In genomic region chr3:119630562-119631329, GRCh38 we compare ENCODE assay signal across 10 cellular contexts. TPM values are rescaled to one million over a fixed set of nuclear protein-coding genes. Genes with fewer than 3 reads are reported as not detected.
DNase-seq lines count a peak whose midpoint lies in the region; ATAC-seq and TF ChIP-seq lines count a peak whose summit lies in the region.
"Had no signal": no experiment of that assay in that cellular context is flagged by ENCODE, and none has a peak within 500 bp of the region (broad histone marks: within the 10 kb centered on the region; RNA-seq: fewer than 3 reads in every experiment).

No MANE protein-coding gene starts in this region.

- no peaks in the 10 kb centered on the region for H4K20me1 ChIP-seq in BLaER1 treated with 17β-estradiol and CSF1 and Interleukin-3, amounts not matched to agents 10 nM and 100 nM
- no peaks in the 10 kb centered on the region for H4K20me1 ChIP-seq in osteoblast (ENCODE audit: insufficient read depth, low read length)

- no peak overlapping the region for H3K4me3 ChIP-seq in BLaER1 treated with 17β-estradiol and CSF1 and Interleukin-3, amounts not matched to agents 10 nM and 100 nM
- H3K4me3 ChIP-seq in osteoblast (ENCODE audit: insufficient read depth, low read length), result no peak overlapping the region

- no peak overlapping the region for H3K27ac Mint-ChIP-seq in activated T-helper 1 cell treated with anti-CD3 and anti-CD28 coated beads, Interleukin-12 subunit alpha, Interleukin-12 subunit beta, Interleukin-2, Interleukin-4 antibody, amounts not matched to agents 30 ng/mL and 10 ng/mL and 1 ng/mL, durations not matched to agents 14 hours and 24 hours and 36 hours

- H3K9ac ChIP-seq in BLaER1 treated with 17β-estradiol and CSF1 and Interleukin-3, amounts not matched to agents 10 nM and 100 nM, result peak overlapping the region in 1 of 11 experiments; percentile 21; a peak in 1 of 22 replicates

- TF ChIP-seq CTCF in osteoblast (IDR thresholded peaks at IDR 0.05; ENCODE audit: extremely low read depth, low read depth, low read length), result no peak
- no peak for TF ChIP-seq CTCF in GM13977 (IDR thresholded peaks at IDR 0.05; ENCODE audit: extremely low read depth, insufficient read depth, missing control alignments)

- no peaks in the 10 kb centered on the region for H3K9me3 Mint-ChIP-seq in activated T-helper 1 cell treated with anti-CD3 and anti-CD28 coated beads, Interleukin-12 subunit alpha, Interleukin-12 subunit beta, Interleukin-2, Interleukin-4 antibody, amounts not matched to agents 30 ng/mL and 10 ng/mL and 1 ng/mL, durations not matched to agents 14 hours and 24 hours and 36 hours

- H3K36me3 ChIP-seq in BLaER1 treated with 17β-estradiol and CSF1 and Interleukin-3, amounts not matched to agents 10 nM and 100 nM, result no peaks in the 10 kb centered on the region
- no peaks in the 10 kb centered on the region for H3K36me3 ChIP-seq in osteoblast (ENCODE audit: insufficient read depth, low read length)

- in situ Hi-C loops in GM13977 (cut with MboI; ENCODE audit: low pct_unique_long_range_greater_than_20kb, low sequenced_read_pairs, unreplicated experiment), result no loop called here

- H3K4me2 ChIP-seq in BLaER1 treated with 17β-estradiol and CSF1 and Interleukin-3, amounts not matched to agents 10 nM and 100 nM, result peak overlapping the region in 7 of 11 experiments; percentile 5 to 86 (median 62); a peak in 11 of 22 replicates
- peak overlapping the region; percentile 25 for H3K4me2 ChIP-seq in osteoblast (ENCODE audit: insufficient read depth, low read length)

- H3K4me3 Mint-ChIP-seq in activated T-helper 1 cell treated with anti-CD3 and anti-CD28 coated beads, Interleukin-12 subunit alpha, Interleukin-12 subunit beta, Interleukin-2, Interleukin-4 antibody, amounts not matched to agents 30 ng/mL and 10 ng/mL and 1 ng/mL, durations not matched to agents 14 hours and 24 hours and 36 hours, result no peak overlapping the region

- peaks cover 41% of the 10 kb centered on the region for H3K4me1 Mint-ChIP-seq in activated T-helper 1 cell treated with anti-CD3 and anti-CD28 coated beads, Interleukin-12 subunit alpha, Interleukin-12 subunit beta, Interleukin-2, Interleukin-4 antibody, amounts not matched to agents 30 ng/mL and 10 ng/mL and 1 ng/mL, durations not matched to agents 14 hours and 24 hours and 36 hours (ENCODE audit: low read depth)

- no peaks in the 10 kb centered on the region for H3K79me2 ChIP-seq in osteoblast (ENCODE audit: insufficient read depth, low read length)

- peak overlapping the region in 3 of 11 experiments; percentile 34 to 50 (median 48); a peak in 5 of 22 replicates for H3K27ac ChIP-seq in BLaER1 treated with 17β-estradiol and CSF1 and Interleukin-3, amounts not matched to agents 10 nM and 100 nM
- H3K27ac ChIP-seq in osteoblast (ENCODE audit: low read depth, low read length), result peak overlapping the region; percentile 82

- peak; percentile 59 for DNase-seq in OCI-M1 (lab: John Stamatoyannopoulos, UW)
- DNase-seq in fibroblast of gingiva (ENCODE audit: low read depth), result peak; percentile 45
- DNase-seq in osteoblast (ENCODE audit: insufficient read length, low spot score, missing footprints), result peak; percentile 65
- no peak for DNase-seq in activated T-helper 1 cell treated with anti-CD3 and anti-CD28 coated beads, Interleukin-12 subunit alpha, Interleukin-12 subunit beta, Interleukin-2, Interleukin-4 antibody, amounts not matched to agents 30 ng/mL and 10 ng/mL and 1 ng/mL, durations not matched to agents 14 hours and 24 hours and 36 hours (ENCODE audit: low spot score)
- DNase-seq in GM13977 (ENCODE audit: low spot score), result no peak
- DNase-seq: activated CD4-positive, alpha-beta T cell treated with anti-CD3 and anti-CD28 coated beads, Interleukin-2, amount 50 U/mL, for 1 hour; NCI-H524 had no signal

- H3K27me3 ChIP-seq in BLaER1 treated with 17β-estradiol and CSF1 and Interleukin-3, amounts not matched to agents 10 nM and 100 nM, result no peaks in the 10 kb centered on the region
- H3K27me3 ChIP-seq in osteoblast (ENCODE audit: insufficient read depth, low read length), result no peaks in the 10 kb centered on the region

- peaks cover 2% of the 10 kb centered on the region for H3K36me3 Mint-ChIP-seq in activated T-helper 1 cell treated with anti-CD3 and anti-CD28 coated beads, Interleukin-12 subunit alpha, Interleukin-12 subunit beta, Interleukin-2, Interleukin-4 antibody, amounts not matched to agents 30 ng/mL and 10 ng/mL and 1 ng/mL, durations not matched to agents 14 hours and 24 hours and 36 hours (ENCODE audit: low read depth)

- peaks cover 2% of the 10 kb centered on the region for H3K27me3 Mint-ChIP-seq in activated T-helper 1 cell treated with anti-CD3 and anti-CD28 coated beads, Interleukin-12 subunit alpha, Interleukin-12 subunit beta, Interleukin-2, Interleukin-4 antibody, amounts not matched to agents 30 ng/mL and 10 ng/mL and 1 ng/mL, durations not matched to agents 14 hours and 24 hours and 36 hours (ENCODE audit: insufficient read depth)

- intact Hi-C loops in activated T-helper 1 cell treated with anti-CD3 and anti-CD28 coated beads, Interleukin-12 subunit alpha, Interleukin-12 subunit beta, Interleukin-2, Interleukin-4 antibody, amounts not matched to agents 30 ng/mL and 10 ng/mL and 1 ng/mL, durations not matched to agents 14 hours and 24 hours and 36 hours (cut with micrococcal nuclease), result no loop called here

- ATAC-seq in HG02642 (IDR thresholded peaks at IDR 0.05; ENCODE audit: poor library complexity, unreplicated experiment), result no peak
- ATAC-seq in HG03175 (IDR thresholded peaks at IDR 0.05; ENCODE audit: unreplicated experiment), result no peak

- H2AFZ ChIP-seq in osteoblast (ENCODE audit: low read length), result peak overlapping the region; percentile 75

- H3K9me3 ChIP-seq in BLaER1 treated with 17β-estradiol and CSF1 and Interleukin-3, amounts not matched to agents 10 nM and 100 nM (replicated peaks in 1 of 11), result no peaks in the 10 kb centered on the region
- no peaks in the 10 kb centered on the region for H3K9me3 ChIP-seq in osteoblast (ENCODE audit: low read depth, low read length)

- peaks cover 0 to 93% (median 7%) of the 10 kb centered on the region in 10 experiments; a peak in 11 of 20 replicates for H3K4me1 ChIP-seq in BLaER1 treated with 17β-estradiol and CSF1 and Interleukin-3, amounts not matched to agents 10 nM and 100 nM
- H3K4me1 ChIP-seq in osteoblast (ENCODE audit: insufficient read depth, low read length), result peaks cover 36% of the 10 kb centered on the region

RNA-seq across cellular contexts. Expression of gene POPDC2, which starts 29.6 kb away (rescaled TPM):
- total RNA-seq in osteoblast, result 1.1 and 1.8 TPM in 2 replicates
- total RNA-seq in activated T-helper 1 cell treated with anti-CD3 and anti-CD28 coated beads, Interleukin-12 subunit alpha, Interleukin-12 subunit beta, Interleukin-2, Interleukin-4 antibody, amounts not matched to agents 30 ng/mL and 10 ng/mL and 1 ng/mL, durations not matched to agents 14 hours and 24 hours and 36 hours, result 1.0 and 1.2 TPM in 2 replicates

RNA-seq across cellular contexts. Expression of gene PLA1A, which starts 33.1 kb away (rescaled TPM):
- total RNA-seq in osteoblast, result under 0.01 and 0.36 TPM in 2 replicates
- total RNA-seq in activated T-helper 1 cell treated with anti-CD3 and anti-CD28 coated beads, Interleukin-12 subunit alpha, Interleukin-12 subunit beta, Interleukin-2, Interleukin-4 antibody, amounts not matched to agents 30 ng/mL and 10 ng/mL and 1 ng/mL, durations not matched to agents 14 hours and 24 hours and 36 hours, result 0.22 and 0.29 TPM in 2 replicates

RNA-seq across cellular contexts. Expression of gene COX17, which starts 46.5 kb away (rescaled TPM):
- total RNA-seq in osteoblast, result 8.0 and 13.3 TPM in 2 replicates
- 62.2 and 70.7 TPM in 2 replicates for total RNA-seq in activated T-helper 1 cell treated with anti-CD3 and anti-CD28 coated beads, Interleukin-12 subunit alpha, Interleukin-12 subunit beta, Interleukin-2, Interleukin-4 antibody, amounts not matched to agents 30 ng/mL and 10 ng/mL and 1 ng/mL, durations not matched to agents 14 hours and 24 hours and 36 hours

RNA-seq across cellular contexts. Expression of gene ADPRH, which starts 51.5 kb away (rescaled TPM):
- 7.2 and 8.3 TPM in 2 replicates for total RNA-seq in osteoblast
- 3.8 and 4.6 TPM in 2 replicates for total RNA-seq in activated T-helper 1 cell treated with anti-CD3 and anti-CD28 coated beads, Interleukin-12 subunit alpha, Interleukin-12 subunit beta, Interleukin-2, Interleukin-4 antibody, amounts not matched to agents 30 ng/mL and 10 ng/mL and 1 ng/mL, durations not matched to agents 14 hours and 24 hours and 36 hours

Comparison
In these comparisons a context has a peak if more than half of its experiments do, and no peak if none do; other contexts are left out.
1. DNase-seq: peak in OCI-M1 (single experiment), fibroblast of gingiva (single experiment) and osteoblast (single experiment); none in activated T-helper 1 cell treated with anti-CD3 and anti-CD28 coated beads, Interleukin-12 subunit alpha, Interleukin-12 subunit beta, Interleukin-2, Interleukin-4 antibody, amounts not matched to agents 30 ng/mL and 10 ng/mL and 1 ng/mL, durations not matched to agents 14 hours and 24 hours and 36 hours (single experiment) and GM13977 (single experiment).